Comparison of ENCODE assay signal across 19 cellular contexts in genomic region chr1:114224196-114224907, GRCh38.
DNase-seq lines count a peak whose midpoint lies in the region; ATAC-seq and TF ChIP-seq lines count a peak whose summit lies in the region.
"Had no signal": no experiment of that assay in that cellular context is flagged by ENCODE, and none has a peak within 500 bp of the region (broad histone marks: within the 10 kb centered on the region; RNA-seq: fewer than 3 reads in every experiment).

No MANE protein-coding gene starts in this region.

- H3K36me3 ChIP-seq in right atrium auricular region (no peaks in the 10 kb centered on the region), body of pancreas (replicated peaks in 1 of 2; ENCODE audit: insufficient read depth in 1 of 2, low read depth in 2 of 2) (no peaks in the 10 kb centered on the region), upper lobe of right lung (no peaks in the 10 kb centered on the region)
- H3K36me3 ChIP-seq: BLaER1 treated with 17β-estradiol and CSF1 and Interleukin-3, amounts not matched to agents 10 nM and 100 nM had no signal

- H3K9me3 ChIP-seq in right atrium auricular region, result no peaks in the 10 kb centered on the region
- no peaks in the 10 kb centered on the region for H3K9me3 ChIP-seq in body of pancreas
- H3K9me3 ChIP-seq in upper lobe of right lung, result no peaks in the 10 kb centered on the region
- H3K9me3 ChIP-seq: BLaER1 treated with 17β-estradiol and CSF1 and Interleukin-3, amounts not matched to agents 10 nM and 100 nM; SK-N-SH had no signal

- H3K27me3 ChIP-seq in right atrium auricular region, result no peaks in the 10 kb centered on the region
- H3K27me3 ChIP-seq in body of pancreas, result no peaks in the 10 kb centered on the region
- H3K27me3 ChIP-seq in upper lobe of right lung, result no peaks in the 10 kb centered on the region
- H3K27me3 ChIP-seq: BLaER1 treated with 17β-estradiol and CSF1 and Interleukin-3, amounts not matched to agents 10 nM and 100 nM had no signal

- H3K4me3 ChIP-seq in right atrium auricular region, result no peak overlapping the region
- H3K4me3 ChIP-seq in body of pancreas, result no peak overlapping the region
- H3K4me3 ChIP-seq in upper lobe of right lung, result no peak overlapping the region
- H3K4me3 ChIP-seq in coronary artery, result no peak overlapping the region
- H3K4me3 ChIP-seq: BLaER1 treated with 17β-estradiol and CSF1 and Interleukin-3, amounts not matched to agents 10 nM and 100 nM had no signal

- H3K4me1 ChIP-seq in right atrium auricular region, result no peaks in the 10 kb centered on the region
- no peaks in the 10 kb centered on the region for H3K4me1 ChIP-seq in body of pancreas
- no peaks in the 10 kb centered on the region for H3K4me1 ChIP-seq in upper lobe of right lung

- no peak for TF ChIP-seq POLR2A in body of pancreas (IDR thresholded peaks at IDR 0.05)

- ATAC-seq in Right ventricle myocardium superior (ENCODE audit: poor library complexity) (peak; percentile 45), body of pancreas (peak; percentile 35), upper lobe of right lung (peak; percentile 50)
- ATAC-seq: CD8-positive, alpha-beta T cell had no signal

- TF ChIP-seq CTCF in right atrium auricular region (IDR thresholded peaks at IDR 0.05) (no peak), body of pancreas (IDR thresholded peaks at IDR 0.05) (no peak), upper lobe of right lung (IDR thresholded peaks at IDR 0.05) (no peak), coronary artery (IDR thresholded peaks at IDR 0.05) (no peak)

- no peak overlapping the region for H3K27ac ChIP-seq in right atrium auricular region
- no peak overlapping the region for H3K27ac ChIP-seq in body of pancreas
- no peak overlapping the region for H3K27ac ChIP-seq in upper lobe of right lung
- H3K27ac ChIP-seq in coronary artery, result no peak overlapping the region
- H3K27ac ChIP-seq: BLaER1 treated with 17β-estradiol and CSF1 and Interleukin-3, amounts not matched to agents 10 nM and 100 nM; KMS-11 had no signal

- 61 to 79% methylated on average over 7 of the region's 7 CpGs for WGBS in body of pancreas, 2 donors

- intact Hi-C loops in Right ventricle myocardium superior (cut with DNase I), result no loop called here
- intact Hi-C loops in body of pancreas (cut with DNase I), result no loop called here
- intact Hi-C loops in upper lobe of right lung (cut with DNase I), result no loop called here

- DNase-seq in Right ventricle myocardium superior (no peak), right atrium auricular region (ENCODE audit: low spot score) (no peak), body of pancreas (peak in 1 of 4 donors; percentile 11), left kidney (ENCODE audit: low read depth, low spot score) (peak; percentile 61), upper lobe of right lung (no peak), coronary artery (ENCODE audit: low spot score) (no peak), iPS-NIHi11 (ENCODE audit: low spot score) (no peak)
- no peak for DNase-seq in stimulated activated naive CD4-positive, alpha-beta T cell (lab: John Stamatoyannopoulos, UW)
- DNase-seq: Calu3; CD8-positive, alpha-beta T cell; H9; MV-4-11; NCI-H1417; NCI-H1930; NCI-H69; SHP77; SK-N-SH had no signal
